1 cellular context compared by ENCODE assay signal in the genomic region with DNA sequence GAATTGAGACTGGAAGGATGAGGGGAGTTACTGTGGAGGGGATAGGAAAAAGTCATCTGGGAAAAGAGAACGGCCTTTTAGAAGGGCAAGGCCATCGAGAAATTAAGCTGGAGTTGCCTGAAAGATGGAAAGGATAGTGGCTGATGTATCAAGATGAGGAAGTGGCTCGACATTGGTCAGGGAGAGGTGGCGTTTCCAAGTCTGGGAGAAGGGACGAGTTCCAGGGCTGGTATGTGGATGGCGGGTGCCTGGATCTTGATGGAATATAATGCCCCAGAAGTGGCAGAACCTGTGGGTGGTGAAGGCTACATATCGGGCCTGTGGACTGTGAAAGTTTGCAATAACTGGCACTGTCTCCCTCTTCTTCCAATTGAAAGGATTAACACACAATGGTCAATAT.
TF ChIP-seq lines count a peak whose summit lies in the region.

No MANE protein-coding gene starts in this region.

TF ChIP-seq in K562, 482 proteins besides CTCF, POLR2A, EP300 and RAD21:
- TF ChIP-seq SPI1 (IDR thresholded peaks at IDR 0.05; ENCODE audit: borderline replicate concordance, low read depth, low read length) (peak; percentile 57; the same call in 1 of the 2 replicates), NR2C1 (IDR thresholded peaks at IDR 0.05) (no peak), NR2C1 (tag; IDR thresholded peaks at IDR 0.05) (no peak)
